In genomic region chr3:22496641-22497040, GRCh38 we compare ENCODE assay signal across 15 cellular contexts.
"Had no signal": no experiment of that assay in that cellular context is flagged by ENCODE, and none has a peak within 500 bp of the region (broad histone marks: within the 10 kb centered on the region; RNA-seq: fewer than 3 reads in every experiment).

No MANE protein-coding gene starts in this region.

- H3K27me3 ChIP-seq: colonic mucosa, gastrocnemius medialis, heart right ventricle had no signal

- ATAC-seq: gastrocnemius medialis; heart right ventricle; mucosa of descending colon; naive thymus-derived CD8-positive, alpha-beta T cell; sciatic nerve had no signal

- H3K27ac ChIP-seq: colonic mucosa, gastrocnemius medialis, heart right ventricle had no signal

- H3K4me1 ChIP-seq: colonic mucosa, gastrocnemius medialis, heart right ventricle had no signal

- H3K36me3 ChIP-seq: colonic mucosa, gastrocnemius medialis, heart right ventricle had no signal

- DNase-seq: colonic mucosa; dermis blood vessel endothelial cell; erythroblast; gastrocnemius medialis; heart right ventricle; hypothalamus; kidney glomerular epithelial cell; mammary epithelial cell; mucosa of descending colon; naive thymus-derived CD8-positive, alpha-beta T cell; posterior cingulate gyrus; small intestine; stimulated activated CD4-positive, alpha-beta T cell treated with anti-CD3 and anti-CD28 coated beads, Interleukin-12 subunit alpha, Interleukin-12 subunit beta, amount 100 ng/mL, for 4 hours; stimulated activated naive CD4-positive, alpha-beta T cell treated with Interleukin-2 at 50 U/mL for 16 hours had no signal

- H3K4me3 ChIP-seq: colonic mucosa, gastrocnemius medialis, heart right ventricle, mucosa of descending colon had no signal

- H3K9me3 ChIP-seq: colonic mucosa, gastrocnemius medialis, mucosa of descending colon had no signal
